In the genomic region with DNA sequence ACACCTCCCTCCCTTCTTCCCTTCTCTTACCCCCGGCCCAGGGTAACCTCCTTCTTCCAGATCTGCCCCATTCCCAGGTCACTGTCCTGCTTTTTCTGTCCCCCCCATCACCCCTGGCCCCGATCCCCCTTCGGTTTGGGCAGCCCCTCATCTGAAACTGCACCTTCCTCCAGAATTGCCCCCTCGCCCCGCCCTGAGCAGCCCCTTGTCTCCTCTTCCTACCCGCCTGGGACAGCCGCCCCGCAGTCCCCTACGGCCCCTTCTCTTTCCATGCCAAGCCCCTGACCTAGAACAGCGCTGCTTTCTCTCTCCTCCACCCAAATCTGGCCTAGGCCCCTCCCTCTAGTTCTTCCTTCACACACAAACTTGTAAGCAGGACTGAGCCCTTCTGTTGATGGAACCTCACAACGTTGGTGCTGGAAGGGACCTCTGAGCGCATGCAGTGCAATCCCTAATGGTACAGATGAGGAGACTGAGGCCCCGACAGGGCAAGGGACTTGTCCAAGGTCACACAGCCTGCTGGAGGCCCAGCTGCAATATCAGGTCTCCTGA, we compare ENCODE assay signal across 9 cellular contexts. TPM values are rescaled to one million over a fixed set of nuclear protein-coding genes. Genes with fewer than 3 reads are reported as not detected.
DNase-seq lines count a peak whose midpoint lies in the region; ATAC-seq and TF ChIP-seq lines count a peak whose summit lies in the region.
"Had no signal": no experiment of that assay in that cellular context is flagged by ENCODE, and none has a peak within 500 bp of the region (broad histone marks: within the 10 kb centered on the region; RNA-seq: fewer than 3 reads in every experiment).

No MANE protein-coding gene starts in this region.

- no peaks in the 10 kb centered on the region for H3K27me3 ChIP-seq in esophagus squamous epithelium

- H3K4me3 ChIP-seq in WI38 (ENCODE audit: low read depth, low read length) (peak overlapping the region; percentile 77), esophagus squamous epithelium (peak overlapping the region; percentile 63 to 99 (median 74))

- no peaks in the 10 kb centered on the region for H3K27me3 Mint-ChIP-seq in T-helper 1 cell treated with Interleukin-12 subunit alpha and Interleukin-12 subunit beta and Interleukin-4 antibody, amounts not matched to agents 30 μg/mL and 1 μg/mL, for 36 hours (ENCODE audit: low read depth)
- no peaks in the 10 kb centered on the region for H3K27me3 Mint-ChIP-seq in osteocyte (ENCODE audit: unreplicated experiment)

- H3K9me3 ChIP-seq in esophagus squamous epithelium, result no peaks in the 10 kb centered on the region

- peak overlapping the region; percentile 85 for H3K27ac Mint-ChIP-seq in T-helper 1 cell treated with Interleukin-12 subunit alpha and Interleukin-12 subunit beta and Interleukin-4 antibody, amounts not matched to agents 30 μg/mL and 1 μg/mL, for 36 hours
- peak overlapping the region; percentile 76 for H3K27ac Mint-ChIP-seq in osteocyte (ENCODE audit: unreplicated experiment)

- peaks cover 24 to 57% (median 29%) of the 10 kb centered on the region in 3 donors for H3K4me1 ChIP-seq in esophagus squamous epithelium

- TF ChIP-seq POLR2A in esophagus squamous epithelium (IDR thresholded peaks at IDR 0.05), result no peak

- H3K36me3 ChIP-seq in esophagus squamous epithelium, result peaks cover 0 to 14% (median 9%) of the 10 kb centered on the region in 3 donors

- ATAC-seq in GM18498 (IDR thresholded peaks at IDR 0.05; ENCODE audit: unreplicated experiment), result no peak

- peaks cover 13% of the 10 kb centered on the region for H3K36me3 Mint-ChIP-seq in T-helper 1 cell treated with Interleukin-12 subunit alpha and Interleukin-12 subunit beta and Interleukin-4 antibody, amounts not matched to agents 30 μg/mL and 1 μg/mL, for 36 hours (ENCODE audit: low read depth)
- peaks cover 7% of the 10 kb centered on the region for H3K36me3 Mint-ChIP-seq in osteocyte (ENCODE audit: unreplicated experiment)

- 7 to 11% methylated on average over 7 to 13 of the region's 13 CpGs for WGBS in esophagus squamous epithelium, 2 donors

- peak overlapping the region; percentile 95 for H3K4me3 Mint-ChIP-seq in T-helper 1 cell treated with Interleukin-12 subunit alpha and Interleukin-12 subunit beta and Interleukin-4 antibody, amounts not matched to agents 30 μg/mL and 1 μg/mL, for 36 hours
- peak overlapping the region; percentile 89 for H3K4me3 Mint-ChIP-seq in osteocyte (ENCODE audit: unreplicated experiment)

- TF ChIP-seq CTCF in WI38 (IDR thresholded peaks at IDR 0.05; ENCODE audit: low read depth, low read length), result no peak
- TF ChIP-seq CTCF in esophagus squamous epithelium (IDR thresholded peaks at IDR 0.05), result no peak
- no peak for TF ChIP-seq CTCF in osteocyte (IDR thresholded peaks at IDR 0.05)

- intact Hi-C loops in esophagus squamous epithelium (cut with DNase I) (no loop called here), head of caudate nucleus (cut with DNase I) (loop anchor here (2.0 kb wide), 1 partner anchor 30 kb away; a partner anchor contains a TSS)

- no peaks in the 10 kb centered on the region for H3K9me3 Mint-ChIP-seq in T-helper 1 cell treated with Interleukin-12 subunit alpha and Interleukin-12 subunit beta and Interleukin-4 antibody, amounts not matched to agents 30 μg/mL and 1 μg/mL, for 36 hours
- H3K9me3 Mint-ChIP-seq in osteocyte (ENCODE audit: unreplicated experiment), result no peaks in the 10 kb centered on the region

- peaks cover 42% of the 10 kb centered on the region for H3K4me1 Mint-ChIP-seq in T-helper 1 cell treated with Interleukin-12 subunit alpha and Interleukin-12 subunit beta and Interleukin-4 antibody, amounts not matched to agents 30 μg/mL and 1 μg/mL, for 36 hours (ENCODE audit: low read depth)
- H3K4me1 Mint-ChIP-seq in osteocyte (ENCODE audit: unreplicated experiment), result peaks cover 42% of the 10 kb centered on the region

- H3K27ac ChIP-seq in esophagus squamous epithelium, result peak overlapping the region; percentile 86 to 94 (median 88)

- DNase-seq in T-helper 1 cell, result no peak
- DNase-seq in esophagus squamous epithelium (lab: John Stamatoyannopoulos, UW), result no peak
- no peak for DNase-seq in osteocyte (ENCODE audit: extremely low spot score, unreplicated experiment)
- no peak for DNase-seq in A172 (ENCODE audit: low spot score)
- DNase-seq in head of caudate nucleus, result no peak

RNA-seq across cellular contexts. Expression of a gene that starts 0.6 kb away (rescaled TPM):
- total RNA-seq in esophagus squamous epithelium (10 to 100 TPM; 15.6 to 35.9 (median 27.4) TPM), osteocyte (44.3 and 46.1 TPM in 2 replicates)
- 38.9 and 48.5 TPM in 2 replicates for total RNA-seq in A172 (2014; rRNA removed; shearing (Covaris generic))

RNA-seq across cellular contexts. Expression of a gene that starts 6.0 kb away (rescaled TPM):
- total RNA-seq in esophagus squamous epithelium (10 to 100 TPM; 11.3 to 21.2 (median 17.1) TPM), osteocyte (27.1 and 27.3 TPM in 2 replicates)
- 8.2 and 9.4 TPM in 2 replicates for total RNA-seq in A172 (2014; rRNA removed; shearing (Covaris generic))

RNA-seq across cellular contexts. Expression of a gene that starts 24.4 kb away (rescaled TPM):
- total RNA-seq in esophagus squamous epithelium, result under 1 TPM in 1 of 4 donors, not detected in 3; 0.76 TPM
- 0.44 and 0.97 TPM in 2 replicates for total RNA-seq in osteocyte
- total RNA-seq in A172 (2014; rRNA removed; shearing (Covaris generic)), result 0.24 TPM in 1 of 2 replicates, not detected in the other
- total RNA-seq: Daoy had no signal

RNA-seq across cellular contexts. Expression of a gene that starts 28.7 kb away (rescaled TPM):
- total RNA-seq in esophagus squamous epithelium, result 10 to 100 TPM; 28.9 to 56.6 (median 49.1) TPM
- 66.2 and 67.8 TPM in 2 replicates for total RNA-seq in osteocyte
- 134 and 144 TPM in 2 replicates for total RNA-seq in A172 (2014; rRNA removed; shearing (Covaris generic))

RNA-seq across cellular contexts. Expression of a gene that starts 29.0 kb away (rescaled TPM):
- total RNA-seq in esophagus squamous epithelium, result 10 to 100 TPM; 35.7 to 62.9 (median 48.5) TPM
- 112 and 114 TPM in 2 replicates for total RNA-seq in osteocyte
- 75.3 and 90.8 TPM in 2 replicates for total RNA-seq in A172 (2014; rRNA removed; shearing (Covaris generic))
